Comparison of ENCODE assay signal across 7 cellular contexts in genomic region chr2:68157002-68157401, GRCh38. TPM values are rescaled to one million over a fixed set of nuclear protein-coding genes. Genes with fewer than 3 reads are reported as not detected.
DNase-seq lines count a peak whose midpoint lies in the region; ATAC-seq, FAIRE-seq and TF ChIP-seq lines count a peak whose summit lies in the region.

No MANE protein-coding gene starts in this region.

- peak overlapping the region; percentile 89 for H3K27ac ChIP-seq in IMR-90 (ENCODE audit: insufficient read depth, low read length)
- H3K27ac ChIP-seq in transverse colon: peak overlapping the region; percentile 85 to 94 (median 89)

- H2BK20ac ChIP-seq in IMR-90 (ENCODE audit: low read depth, low read length): no peak overlapping the region

- peak overlapping the region; percentile 97 for H2AK9ac ChIP-seq in IMR-90 (replicated peaks; ENCODE audit: low read depth, low read length, poor library complexity)

- CTCF ChIA-PET in IMR-90 (lab: Yijun Ruan, JAX): interaction anchor here (0.7 to 1.4 kb wide), 3 partner anchors 11 to 126 kb away, joined by 4 to 6 read pairs (median 6); no protein-coding TSS in a partner anchor

- H3K79me1 ChIP-seq in IMR-90 (ENCODE audit: low read depth in 1 of 2, low read length in 2 of 2): peaks cover 10 to 47% of the 10 kb centered on the region in 2 experiments

- H2BK5ac ChIP-seq in IMR-90 (ENCODE audit: low read depth, low read length, poor library complexity, severe bottlenecking): peak overlapping the region; percentile 99

- TF ChIP-seq CTCF in GM12873 (IDR thresholded peaks at IDR 0.05; ENCODE audit: insufficient read depth, low read depth, low read length, missing control alignments) (peak; percentile 12), IMR-90 (conservative IDR thresholded peaks at IDR 0.05; ENCODE audit: low read depth, low read length) (no peak), bronchial epithelial cell (IDR thresholded peaks at IDR 0.05; ENCODE audit: insufficient read depth, low read length, severe bottlenecking) (no peak), lower leg skin (IDR thresholded peaks at IDR 0.05) (no peak), transverse colon (IDR thresholded peaks at IDR 0.05) (peak in 1 of 5 experiments; percentile 10)

- peak overlapping the region; percentile 57 for H3K14ac ChIP-seq in IMR-90 (replicated peaks; ENCODE audit: low read depth, low read length)

- peak overlapping the region; percentile 93 for H3K9ac ChIP-seq in IMR-90 (ENCODE audit: low read depth, low read length)

- H2BK15ac ChIP-seq in IMR-90 (ENCODE audit: low read depth, low read length): no peak overlapping the region

- H3K4me1 ChIP-seq in IMR-90 (ENCODE audit: control insufficient read depth, insufficient read depth, low read length) (no peaks in the 10 kb centered on the region), transverse colon (peaks cover 8 to 28% (median 22%) of the 10 kb centered on the region in 4 donors)

- peak overlapping the region; percentile 74 for H4K5ac ChIP-seq in IMR-90 (ENCODE audit: low read depth, low read length)

- H2AK5ac ChIP-seq in IMR-90 (ENCODE audit: low read depth, low read length): peak overlapping the region; percentile 94; the same call in 1 of the 2 replicates

- peak overlapping the region; percentile 98 for H2AFZ ChIP-seq in IMR-90 (replicated peaks; ENCODE audit: low read length, poor library complexity)

- no peaks in the 10 kb centered on the region; the same call in 1 of the 2 replicates for H3K36me3 ChIP-seq in IMR-90 (ENCODE audit: control insufficient read depth, insufficient read depth, low read length)
- H3K36me3 ChIP-seq in bronchial epithelial cell (ENCODE audit: control insufficient read depth, insufficient read depth, low read length): peaks cover 5% of the 10 kb centered on the region
- H3K36me3 ChIP-seq in transverse colon: peaks cover 0 to 11% (median 5%) of the 10 kb centered on the region in 4 donors

- ATAC-seq in GM21576 (IDR thresholded peaks at IDR 0.05; ENCODE audit: unreplicated experiment): peak; percentile 22
- peak; percentile 30 for ATAC-seq in IMR-90 (ENCODE audit: low read depth)

- peak overlapping the region; percentile 100 for H3K4ac ChIP-seq in IMR-90 (ENCODE audit: low read depth, low read length)

- no peaks in the 10 kb centered on the region for H4K20me1 ChIP-seq in IMR-90 (ENCODE audit: insufficient read depth, low read length)

- H3K18ac ChIP-seq in IMR-90 (ENCODE audit: low read depth, low read length): peak overlapping the region; percentile 29; the same call in 1 of the 2 replicates

- peak overlapping the region; percentile 56 to 96 for H4K8ac ChIP-seq in IMR-90 (ENCODE audit: low read depth in 2 of 2, low read length in 2 of 2)

- H3K9me1 ChIP-seq in IMR-90 (ENCODE audit: insufficient read depth, low read length): no peaks in the 10 kb centered on the region

- DNase-seq in IMR-90 (peak; percentile 16), bronchial epithelial cell (ENCODE audit: low read depth) (peak; percentile 8), lower leg skin (ENCODE audit: low spot score in 2 of 2) (peak in 1 of 2 donors; percentile 91), transverse colon (no peak)
- DNase-seq in stimulated activated CD4-positive, alpha-beta T cell treated with anti-CD3 and anti-CD28 coated beads, Interleukin-2, amount 100 ng/mL, for 24 hours: no peak

- peak overlapping the region; percentile 76 for H3K56ac ChIP-seq in IMR-90 (ENCODE audit: extremely low read depth, insufficient read depth, low read length)

- no peak for TF ChIP-seq EP300 in transverse colon (IDR thresholded peaks at IDR 0.05; ENCODE audit: low read depth)

- dilution Hi-C loops in IMR-90 (cut with HindIII; ENCODE audit: low sequenced_read_pairs, unreplicated experiment): no loop called here

- TF ChIP-seq POLR2A in IMR-90 (IDR thresholded peaks at IDR 0.05; ENCODE audit: low read depth, low read length) (no peak), lower leg skin (IDR thresholded peaks at IDR 0.05) (no peak), transverse colon (IDR thresholded peaks at IDR 0.05) (no peak)

- H3K27me3 ChIP-seq in IMR-90 (ENCODE audit: control insufficient read depth, insufficient read depth, low read length): no peaks in the 10 kb centered on the region
- no peaks in the 10 kb centered on the region for H3K27me3 ChIP-seq in bronchial epithelial cell (ENCODE audit: control insufficient read depth, insufficient read depth, low read length)
- H3K27me3 ChIP-seq in transverse colon: no peaks in the 10 kb centered on the region

- FAIRE-seq in bronchial epithelial cell (lab: Jason Lieb, UNC): no peak

- peak overlapping the region; percentile 98 for H3K23ac ChIP-seq in IMR-90 (ENCODE audit: low read depth, low read length)

- H3K4me2 ChIP-seq in IMR-90 (ENCODE audit: low read depth, low read length): peak overlapping the region; percentile 98

- intact Hi-C loops in IMR-90 (cut with micrococcal nuclease) (loop anchor here (1.0 to 5.0 kb wide), 2 partner anchors 35 to 95 kb away; partner anchors contain the start of gene PPP3R1), lower leg skin (cut with DNase I; ENCODE audit: low total_unique reads) (no loop called here), transverse colon (cut with DNase I; ENCODE audit: low total_unique reads) (no loop called here)

- in situ Hi-C loops in IMR-90 (cut with MboI; ENCODE audit: low sequenced_read_pairs) (no loop called here), transverse colon (cut with MboI; ENCODE audit: low pct_ligation_motif_present in 1 of 4, low pct_unique_long_range_greater_than_20kb in 1 of 4, low sequenced_read_pairs in 3 of 4) (loop anchor here in 1 of 4 donors (25.0 kb wide), 1 partner anchor 280 kb away; no protein-coding TSS in a partner anchor)

- H4K91ac ChIP-seq in IMR-90 (ENCODE audit: insufficient read depth, low read depth, low read length): peak overlapping the region; percentile 47

- POLR2A ChIA-PET in IMR-90 (lab: Charles Lee; ENCODE audit: unreplicated experiment): no interaction called here

- H3K4me3 ChIP-seq in IMR-90 (ENCODE audit: insufficient read depth, low read depth, low read length) (peak overlapping the region; percentile 75), bronchial epithelial cell (ENCODE audit: low read depth, low read length) (peak overlapping the region; percentile 63), lower leg skin (ENCODE audit: low read depth, poor library complexity, severe bottlenecking) (peak overlapping the region; percentile 87), transverse colon (peak overlapping the region; percentile 65 to 91 (median 84))

- no peak; the same call in 1 of the 2 replicates for TF ChIP-seq RAD21 in IMR-90 (IDR thresholded peaks at IDR 0.05; ENCODE audit: low read length)

- peak overlapping the region; percentile 100; the same call in 1 of the 2 replicates for H2BK120ac ChIP-seq in IMR-90 (ENCODE audit: low read depth, low read length)

- H3K9me3 ChIP-seq in IMR-90 (ENCODE audit: control insufficient read depth, insufficient read depth, low read length) (no peaks in the 10 kb centered on the region), transverse colon (no peaks in the 10 kb centered on the region)

- TSS peak; percentile 20 for BruUV-seq in IMR-90 (replicated peaks; lab: Mats Ljungman, UMichigan)

- 0% methylated on average over 9 of the region's 28 CpGs; no CpG with 5 or more reads in 1 of the 2 experiments for WGBS in IMR-90 (ENCODE audit: extremely low coverage in 2 of 2, insufficient read length in 1 of 2), 2 experiments
- 0 to 1% methylated on average over 11 to 28 of the region's 28 CpGs for WGBS in lower leg skin, 2 donors
- WGBS in transverse colon (ENCODE audit: low coverage in 1 of 2), 2 donors: 0% methylated on average over 23 of the region's 28 CpGs; no CpG with 5 or more reads in 1 of the 2 donors

TF ChIP-seq in IMR-90, 13 proteins besides CTCF, POLR2A, EP300 and RAD21:
- TF ChIP-seq MXI1 (IDR thresholded peaks at IDR 0.05; ENCODE audit: borderline replicate concordance, low read depth, low read length) (peak; percentile 23; the same call in 1 of the 2 replicates), SMC3 (IDR thresholded peaks at IDR 0.05; ENCODE audit: low read depth, low read length) (no peak), USF2 (IDR thresholded peaks at IDR 0.05; ENCODE audit: low read depth, low read length) (no peak), BHLHE40 (IDR thresholded peaks at IDR 0.05; ENCODE audit: low read depth, low read length) (peak; percentile 23; the same call in 1 of the 2 replicates), MAZ (IDR thresholded peaks at IDR 0.05; ENCODE audit: borderline replicate concordance, low read depth, low read length) (no peak), RFX5 (IDR thresholded peaks at IDR 0.05; ENCODE audit: low read depth, low read length) (no peak), ELK1 (IDR thresholded peaks at IDR 0.05; ENCODE audit: borderline replicate concordance, low read depth, low read length) (no peak)

RNA-seq across cellular contexts. Expression of gene PNO1, which starts 0.7 kb away (rescaled TPM):
- 14.7 and 25.8 TPM in 2 replicates for total RNA-seq in IMR-90 (2012; rRNA removed)
- polyA plus RNA-seq in IMR-90 (2012; rRNA removed): 12.6 and 12.8 TPM in 2 replicates
- 2.6 and 3.9 TPM in 2 replicates for polyA plus RNA-seq in IMR-90 (2012; cell fraction: cytosol; rRNA removed)
- 1.2 and 4.0 TPM in 2 replicates for polyA plus RNA-seq in IMR-90 (2012; cell fraction: nucleus; rRNA removed; ENCODE audit: low replicate concordance)
- total RNA-seq in bronchial epithelial cell: 13.2 TPM in 2 replicates
- 10 to 100 TPM in 3 of 4 donors, 1 to 10 TPM in 1; 7.8 to 18.5 (median 13.8) TPM for total RNA-seq in lower leg skin
- total RNA-seq in transverse colon: 10 to 100 TPM in 1 of 4 donors, 1 to 10 TPM in 3; 1.9 to 20.9 (median 7.4) TPM

Comparison
In these comparisons a context has a peak if more than half of its experiments do, and no peak if none do; other contexts are left out.
1. DNase-seq: peak in IMR-90 (single experiment) and bronchial epithelial cell (single experiment); none in transverse colon (single experiment) and stimulated activated CD4-positive, alpha-beta T cell treated with anti-CD3 and anti-CD28 coated beads, Interleukin-2, amount 100 ng/mL, for 24 hours (0 of 2).
2. Peak in every context shown above with its lines, with median percentiles within 50 percentile points of each other: H3K4me3 ChIP-seq.